Comparison of ENCODE assay signal across 23 cellular contexts in genomic region chr4:47274931-47275330, GRCh38.
DNase-seq lines count a peak whose midpoint lies in the region; ATAC-seq, FAIRE-seq and TF ChIP-seq lines count a peak whose summit lies in the region.
"Had no signal": no experiment of that assay in that cellular context is flagged by ENCODE, and none has a peak within 500 bp of the region (broad histone marks: within the 10 kb centered on the region; RNA-seq: fewer than 3 reads in every experiment).

No MANE protein-coding gene starts in this region.

- no peaks in the 10 kb centered on the region for H3K27me3 Mint-ChIP-seq in astrocyte (ENCODE audit: low read depth, unreplicated experiment)
- peaks cover 6% of the 10 kb centered on the region for H3K27me3 Mint-ChIP-seq in activated naive CD8-positive, alpha-beta T cell treated with anti-CD3 and anti-CD28 coated beads, Interleukin-2, amount 50 U/mL, for 24 hours

- no peaks in the 10 kb centered on the region for H3K4me1 Mint-ChIP-seq in astrocyte (ENCODE audit: low read depth, unreplicated experiment)
- no peaks in the 10 kb centered on the region for H3K4me1 Mint-ChIP-seq in activated naive CD8-positive, alpha-beta T cell treated with anti-CD3 and anti-CD28 coated beads, Interleukin-2, amount 50 U/mL, for 24 hours

- no peak overlapping the region for H3K4me3 ChIP-seq in astrocyte (ENCODE audit: insufficient read depth, low read depth, low read length)
- no peak overlapping the region for H3K4me3 ChIP-seq in fibroblast of pulmonary artery (replicated peaks; ENCODE audit: low read depth, low read length)
- H3K4me3 ChIP-seq in pancreas: no peak overlapping the region
- H3K4me3 ChIP-seq: GM23338 had no signal

- H3K9me3 ChIP-seq in astrocyte (ENCODE audit: insufficient read depth, low read depth, low read length): no peaks in the 10 kb centered on the region
- H3K9me3 ChIP-seq in pancreas: no peaks in the 10 kb centered on the region

- H3K27ac Mint-ChIP-seq in astrocyte (ENCODE audit: unreplicated experiment): no peak overlapping the region
- H3K27ac Mint-ChIP-seq in activated naive CD8-positive, alpha-beta T cell treated with anti-CD3 and anti-CD28 coated beads, Interleukin-2, amount 50 U/mL, for 24 hours: no peak overlapping the region
- H3K27ac Mint-ChIP-seq: GM23338 had no signal

- no peaks in the 10 kb centered on the region for H4K20me1 ChIP-seq in astrocyte (ENCODE audit: insufficient read depth, low read length)

- H3K27me3 ChIP-seq in astrocyte (ENCODE audit: insufficient read depth, low read length): no peaks in the 10 kb centered on the region
- H3K27me3 ChIP-seq in pancreas: no peaks in the 10 kb centered on the region

- H3K9ac ChIP-seq in astrocyte (ENCODE audit: low read length): no peak overlapping the region
- H3K9ac ChIP-seq: KMS-11 had no signal

- no peak overlapping the region for H2AFZ ChIP-seq in astrocyte (ENCODE audit: low read depth, low read length)
- H2AFZ ChIP-seq: GM23338 had no signal

- no peak for TF ChIP-seq POLR2A in erythroblast (IDR thresholded peaks at IDR 0.05; ENCODE audit: low read length)

- TF ChIP-seq CTCF in astrocyte (IDR thresholded peaks at IDR 0.05; ENCODE audit: insufficient read depth, low read depth, low read length): no peak
- TF ChIP-seq CTCF in fibroblast of pulmonary artery (IDR thresholded peaks at IDR 0.05; ENCODE audit: low read length, missing control alignments): no peak
- no peak for TF ChIP-seq CTCF in pancreas (IDR thresholded peaks at IDR 0.05)

- H3K36me3 Mint-ChIP-seq in astrocyte (ENCODE audit: low read depth, unreplicated experiment): no peaks in the 10 kb centered on the region
- H3K36me3 Mint-ChIP-seq in activated naive CD8-positive, alpha-beta T cell treated with anti-CD3 and anti-CD28 coated beads, Interleukin-2, amount 50 U/mL, for 24 hours (ENCODE audit: low read depth): no peaks in the 10 kb centered on the region

- no peaks in the 10 kb centered on the region for H3K4me1 ChIP-seq in astrocyte (ENCODE audit: insufficient read depth, low read length)
- no peaks in the 10 kb centered on the region for H3K4me1 ChIP-seq in pancreas

- H3K27ac ChIP-seq in astrocyte (ENCODE audit: low read depth, low read length) (no peak overlapping the region), pancreas (no peak overlapping the region)
- H3K27ac ChIP-seq: KMS-11 had no signal

- FAIRE-seq in astrocyte (lab: Jason Lieb, UNC): no peak
- no peak for FAIRE-seq in pancreas (lab: Jason Lieb, UNC)
- FAIRE-seq: G401.6 had no signal

- intact Hi-C loops in pancreas (cut with DNase I): no loop called here

- 16 to 18% methylated on average over 2 of the region's 2 CpGs for WGBS in pancreas, 2 donors

- H3K36me3 ChIP-seq in astrocyte (ENCODE audit: insufficient read depth, low read length) (no peaks in the 10 kb centered on the region), pancreas (no peaks in the 10 kb centered on the region)

- no peaks in the 10 kb centered on the region for H3K79me2 ChIP-seq in astrocyte (ENCODE audit: insufficient read depth, low read length)

- no peaks in the 10 kb centered on the region for H3K9me3 Mint-ChIP-seq in astrocyte (ENCODE audit: unreplicated experiment)
- H3K9me3 Mint-ChIP-seq in activated naive CD8-positive, alpha-beta T cell treated with anti-CD3 and anti-CD28 coated beads, Interleukin-2, amount 50 U/mL, for 24 hours: peaks cover 4% of the 10 kb centered on the region
- H3K9me3 Mint-ChIP-seq: GM23338 had no signal

- ATAC-seq in pancreas (no peak), GM18861 (IDR thresholded peaks at IDR 0.05; ENCODE audit: unreplicated experiment) (no peak)
- no peak for ATAC-seq in activated naive CD8-positive, alpha-beta T cell treated with anti-CD3 and anti-CD28 coated beads, Interleukin-2, amount 50 U/mL, for 24 hours
- ATAC-seq: GM23338, HCT116, PC-3, SK-N-SH treated with all-trans-retinoic acid at 6 μM for 48 hours had no signal

- H3K4me2 ChIP-seq in astrocyte (ENCODE audit: low read length): no peak overlapping the region
- H3K4me2 ChIP-seq: GM23338, KMS-11 had no signal

- peak; percentile 24 for DNase-seq in HuH-7 (ENCODE audit: low spot score)
- DNase-seq in astrocyte (ENCODE audit: low read depth): peak; percentile 48
- peak; percentile 7 for DNase-seq in fibroblast of pulmonary artery (ENCODE audit: low read depth)
- DNase-seq in pancreas: no peak
- no peak for DNase-seq in activated naive CD8-positive, alpha-beta T cell treated with anti-CD3 and anti-CD28 coated beads, Interleukin-2, amount 50 U/mL, for 24 hours
- DNase-seq in erythroblast (lab: John Stamatoyannopoulos, UW): no peak
- DNase-seq: AML-193, COR-L47, DMS 273 treated with DMSO at 0.1 percent for 48 hours, NCI-H1417 treated with DMSO at 0.1 percent for 48 hours, NCI-H187 treated with DMSO at 0.1 percent for 48 hours, NCI-H226, NCI-H524, NCI-H82, PC-3, RPMI8226, SHP77 treated with DMSO at 0.1 percent for 48 hours had no signal

- H3K4me3 Mint-ChIP-seq in astrocyte (ENCODE audit: unreplicated experiment): no peak overlapping the region
- no peak overlapping the region for H3K4me3 Mint-ChIP-seq in activated naive CD8-positive, alpha-beta T cell treated with anti-CD3 and anti-CD28 coated beads, Interleukin-2, amount 50 U/mL, for 24 hours
- H3K4me3 Mint-ChIP-seq: GM23338 had no signal

Comparison
In these comparisons a context has a peak if more than half of its experiments do, and no peak if none do; other contexts are left out.
1. DNase-seq: peak in HuH-7 (single experiment), astrocyte (single experiment) and fibroblast of pulmonary artery (single experiment); none in pancreas (0 of 6), activated naive CD8-positive, alpha-beta T cell treated with anti-CD3 and anti-CD28 coated beads, Interleukin-2, amount 50 U/mL, for 24 hours (single experiment) and erythroblast (0 of 2).